22 cellular contexts compared by ENCODE assay signal in the genomic region with DNA sequence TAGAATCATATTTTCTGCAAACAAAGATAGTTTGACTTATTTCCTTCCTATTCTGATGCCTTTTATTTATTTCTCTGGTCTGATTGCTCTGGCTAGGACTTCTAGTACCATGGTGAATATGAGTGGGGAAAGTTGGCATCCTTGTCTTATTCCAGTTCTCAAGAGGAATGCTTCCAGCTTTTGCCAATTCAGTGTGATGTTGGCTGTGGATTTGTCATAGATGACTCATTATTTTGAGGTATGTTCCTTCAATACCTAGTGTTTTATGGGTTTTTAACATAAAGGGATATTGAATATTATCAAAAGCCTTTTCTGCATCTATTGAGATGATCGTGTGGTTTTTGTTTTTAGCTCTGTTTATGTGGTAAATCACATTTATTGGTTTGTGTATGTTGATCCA.
"Had no signal": no experiment of that assay in that cellular context is flagged by ENCODE, and none has a peak within 500 bp of the region (broad histone marks: within the 10 kb centered on the region; RNA-seq: fewer than 3 reads in every experiment).

No MANE protein-coding gene starts in this region.

- H3K36me3 ChIP-seq: heart right ventricle, left ventricle myocardium inferior, neural progenitor cell, right lobe of liver, suprapubic skin, tibial nerve had no signal

- H3K9ac ChIP-seq: neural progenitor cell had no signal

- H2AFZ ChIP-seq: neural progenitor cell had no signal

- H3K9me3 ChIP-seq: right lobe of liver, suprapubic skin, tibial nerve had no signal

- H3K27me3 ChIP-seq: heart right ventricle, neural progenitor cell, right lobe of liver, suprapubic skin, tibial nerve had no signal

- H3K4me1 ChIP-seq: heart right ventricle, left ventricle myocardium inferior, neural progenitor cell, right lobe of liver, suprapubic skin, tibial nerve had no signal

- H3K4me2 ChIP-seq: neural progenitor cell had no signal

- DNase-seq: activated CD4-positive, alpha-beta memory T cell treated with anti-CD3 and anti-CD28 coated beads for 36 hours; activated CD4-positive, alpha-beta T cell treated with anti-CD3 and anti-CD28 coated beads for 4 hours; activated CD4-positive, CD25-positive, alpha-beta regulatory T cell; activated naive CD4-positive, alpha-beta T cell treated with Interleukin-2 at 50 U/mL for 16 hours; activated naive CD8-positive, alpha-beta T cell treated with anti-CD3 and anti-CD28 coated beads for 36 hours; activated T-cell treated with anti-CD3 and anti-CD28 coated beads, Interleukin-2, amount 50 U/mL, for 48 hours; cortex of kidney; erythroblast; heart right ventricle; kidney glomerular epithelial cell; left ventricle myocardium inferior; naive thymus-derived CD8-positive, alpha-beta T cell; posterior cingulate gyrus; right lobe of liver; stimulated activated CD4-positive, alpha-beta T cell treated with anti-CD3 and anti-CD28 coated beads, Interleukin-1b, Interleukin-23, amount 100 ng/mL, for 48 hours; stimulated activated naive CD8-positive, alpha-beta T cell treated with anti-CD3 and anti-CD28 coated beads, Interleukin-15, amount 100 ng/mL, for 72 hours; T-helper 17 cell had no signal

- H3K27ac ChIP-seq: heart right ventricle, left ventricle myocardium inferior, neural progenitor cell, right lobe of liver, skin epidermis, suprapubic skin, tibial nerve had no signal

- H3K4me3 ChIP-seq: heart right ventricle, left ventricle myocardium inferior, neural progenitor cell, right lobe of liver, skin epidermis, suprapubic skin, tibial nerve had no signal

- ATAC-seq: heart right ventricle; naive thymus-derived CD8-positive, alpha-beta T cell; right lobe of liver; stimulated activated effector memory CD8-positive, alpha-beta T cell treated with anti-CD3 and anti-CD28 coated beads, Interleukin-12 subunit alpha, Interleukin-12 subunit beta, amount 100 ng/mL, for 72 hours; stimulated activated naive CD8-positive, alpha-beta T cell treated with anti-CD3 and anti-CD28 coated beads, Interleukin-15, amount 100 ng/mL, for 72 hours; T-helper 17 cell had no signal
